In the genomic region with DNA sequence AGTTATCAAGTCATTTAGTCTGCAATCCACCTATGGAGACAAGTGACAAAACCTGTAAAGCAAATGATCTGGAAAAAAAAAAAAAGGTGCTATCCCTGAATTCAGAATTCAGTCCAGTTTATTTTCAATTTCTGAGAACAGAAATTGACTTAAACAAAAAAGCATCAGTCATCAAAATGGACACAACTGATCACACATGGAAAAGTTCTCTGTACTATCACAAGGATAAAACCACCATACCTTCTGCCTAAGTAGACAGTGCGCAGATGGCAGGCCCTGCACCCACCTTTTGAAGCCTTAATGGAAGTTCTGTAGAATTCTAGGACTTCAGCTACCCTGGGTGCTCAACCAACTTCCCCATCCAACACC, we compare ENCODE assay signal across 10 cellular contexts. TPM values are rescaled to one million over a fixed set of nuclear protein-coding genes. Genes with fewer than 3 reads are reported as not detected.
DNase-seq lines count a peak whose midpoint lies in the region; ATAC-seq, FAIRE-seq and TF ChIP-seq lines count a peak whose summit lies in the region.
"Had no signal": no experiment of that assay in that cellular context is flagged by ENCODE, and none has a peak within 500 bp of the region (broad histone marks: within the 10 kb centered on the region; RNA-seq: fewer than 3 reads in every experiment).

No MANE protein-coding gene starts in this region.

- H3K4me3 Mint-ChIP-seq in Caco-2 (ENCODE audit: unreplicated experiment) (peak overlapping the region; percentile 77), brain (peak overlapping the region; percentile 92 to 95 (median 94)), nephron progenitor cell (peak overlapping the region; percentile 92)

- H3K36me3 Mint-ChIP-seq in Caco-2 (ENCODE audit: insufficient read depth, unreplicated experiment) (peaks cover 87% of the 10 kb centered on the region), brain (peaks cover 69% of the 10 kb centered on the region), nephron progenitor cell (ENCODE audit: low read depth) (peaks cover 51% of the 10 kb centered on the region)

- H3K4me2 ChIP-seq in KMS-11: peak overlapping the region; percentile 100

- H3K27me3 ChIP-seq in Caco-2 (replicated peaks; ENCODE audit: control insufficient read depth, insufficient read depth, low read length) (no peaks in the 10 kb centered on the region), KMS-11 (ENCODE audit: insufficient read depth, low read depth) (no peaks in the 10 kb centered on the region)

- intact Hi-C loops in Caco-2 (cut with micrococcal nuclease; ENCODE audit: unreplicated experiment) (no loop called here), kidney (cut with DNase I) (no loop called here), lower leg skin (cut with DNase I; ENCODE audit: low total_unique reads) (no loop called here)

- peaks cover 8% of the 10 kb centered on the region for H3K4me1 Mint-ChIP-seq in Caco-2 (ENCODE audit: low read depth, unreplicated experiment)
- peaks cover 43% of the 10 kb centered on the region for H3K4me1 Mint-ChIP-seq in brain
- H3K4me1 Mint-ChIP-seq in nephron progenitor cell: peaks cover 38% of the 10 kb centered on the region

- H3K9me3 ChIP-seq in Caco-2: no peaks in the 10 kb centered on the region
- H3K9me3 ChIP-seq in kidney (ENCODE audit: control insufficient read depth in 1 of 2, low read length in 2 of 2): no peaks in the 10 kb centered on the region

- no peak for FAIRE-seq in kidney (lab: Jason Lieb, UNC)
- FAIRE-seq: colon had no signal

- H2AFZ ChIP-seq in KMS-11 (ENCODE audit: low read depth): no peak overlapping the region

- H3K9ac ChIP-seq in KMS-11 (no peak overlapping the region; the same call in 1 of the 2 replicates), kidney (ENCODE audit: low read length in 2 of 2) (no peak overlapping the region)

- DNase-seq in Caco-2 (no peak), nephron progenitor cell (no peak), kidney (no peak), NCI-H1048 (lab: John Stamatoyannopoulos, UW) (no peak), lower leg skin (ENCODE audit: low spot score in 2 of 2) (no peak)
- DNase-seq: NCI-H446 had no signal

- CTCF ChIA-PET in Caco-2 (lab: Charles Lee): no interaction called here

- ATAC-seq in HG02852 (IDR thresholded peaks at IDR 0.05; ENCODE audit: unreplicated experiment): no peak

- WGBS in lower leg skin, 2 donors: 95 to 100% methylated on average over 1 of the region's 1 CpG

- H3K4me3 ChIP-seq in Caco-2 (ENCODE audit: low read depth, low read length): no peak overlapping the region
- H3K4me3 ChIP-seq in KMS-11 (IDR thresholded peaks at IDR 0.05; ENCODE audit: insufficient read depth, low read depth, low read length): peak overlapping the region; percentile 25
- no peak overlapping the region for H3K4me3 ChIP-seq in kidney (ENCODE audit: low read length in 2 of 2)
- H3K4me3 ChIP-seq in lower leg skin (ENCODE audit: low read depth, poor library complexity, severe bottlenecking): no peak overlapping the region

- peaks cover 83% of the 10 kb centered on the region for H3K79me2 ChIP-seq in KMS-11 (ENCODE audit: insufficient read depth, low read depth)

- POLR2A ChIA-PET in Caco-2 (lab: Charles Lee): interaction anchor here (0.5 to 0.6 kb wide), 3 partner anchors 19 to 165 kb away, joined by 3 to 7 read pairs (median 7); partner anchors contain the start of gene PPIE

- no peaks in the 10 kb centered on the region for H3K27me3 Mint-ChIP-seq in Caco-2 (ENCODE audit: insufficient read depth, unreplicated experiment)
- peaks cover 4% of the 10 kb centered on the region for H3K27me3 Mint-ChIP-seq in brain
- H3K27me3 Mint-ChIP-seq in nephron progenitor cell (ENCODE audit: low read depth, poor library complexity): peaks cover 6% of the 10 kb centered on the region

- H3K27ac Mint-ChIP-seq in Caco-2 (ENCODE audit: unreplicated experiment) (no peak overlapping the region), brain (peak overlapping the region in 2 of 5 experiments; percentile 44 to 94), nephron progenitor cell (no peak overlapping the region)

- H4K20me1 ChIP-seq in KMS-11 (ENCODE audit: insufficient read depth): peaks cover 39% of the 10 kb centered on the region

- TF ChIP-seq CTCF in Caco-2 (IDR thresholded peaks at IDR 0.05; ENCODE audit: insufficient read depth in 1 of 2, low read depth in 1 of 2, low read length in 1 of 2, severe bottlenecking in 1 of 2, unreplicated experiment in 1 of 2) (no peak), KMS-11 (conservative IDR thresholded peaks at IDR 0.05; ENCODE audit: low read depth, low read length) (no peak), brain (conservative IDR thresholded peaks at IDR 0.05) (no peak), nephron progenitor cell (IDR thresholded peaks at IDR 0.05) (no peak), kidney (IDR thresholded peaks at IDR 0.05; ENCODE audit: borderline replicate concordance, extremely low read depth, insufficient read depth) (no peak), lower leg skin (IDR thresholded peaks at IDR 0.05) (no peak)

- BruUV-seq in Caco-2 (replicated peaks; lab: Mats Ljungman, UMichigan): no TSS peak

- H3K36me3 ChIP-seq in Caco-2 (ENCODE audit: control insufficient read depth, insufficient read depth, low read length): peaks cover 6% of the 10 kb centered on the region
- H3K36me3 ChIP-seq in KMS-11 (ENCODE audit: insufficient read depth): peaks cover 38% of the 10 kb centered on the region
- peaks cover 44 to 45% of the 10 kb centered on the region in 2 donors for H3K36me3 ChIP-seq in kidney (ENCODE audit: control insufficient read depth in 1 of 2, insufficient read depth in 2 of 2, low read length in 2 of 2)

- H3K27ac ChIP-seq in KMS-11 (peak overlapping the region; percentile 11; the same call in 1 of the 2 replicates), kidney (ENCODE audit: low read depth in 2 of 2, low read length in 2 of 2) (no peak overlapping the region)

- H3K9me3 Mint-ChIP-seq in Caco-2 (ENCODE audit: unreplicated experiment) (no peaks in the 10 kb centered on the region), brain (no peaks in the 10 kb centered on the region), nephron progenitor cell (no peaks in the 10 kb centered on the region)

- no peak for TF ChIP-seq POLR2A in lower leg skin (IDR thresholded peaks at IDR 0.05)

- H3K4me1 ChIP-seq in Caco-2: peaks cover 4% of the 10 kb centered on the region
- H3K4me1 ChIP-seq in KMS-11 (ENCODE audit: low read depth, poor library complexity, severe bottlenecking): peaks cover 64% of the 10 kb centered on the region
- H3K4me1 ChIP-seq in kidney (ENCODE audit: control insufficient read depth in 1 of 2, insufficient read depth in 1 of 2, low read depth in 1 of 2, low read length in 2 of 2): peaks cover 20 to 22% of the 10 kb centered on the region in 2 donors

RNA-seq across cellular contexts. Expression of gene PABPC4, which starts 3.5 kb away (rescaled TPM):
- total RNA-seq in Caco-2 (2022): 242 and 245 TPM in 2 replicates
- polyA plus RNA-seq in brain (ENCODE audit: insufficient read depth, low read depth, low replicate concordance): 71.3 TPM
- total RNA-seq in kidney: 168 TPM
- polyA plus RNA-seq in kidney (ENCODE audit: insufficient read depth, low read depth, low replicate concordance): 60.5 TPM
- 100 to 1,000 TPM in 2 of 4 donors, 10 to 100 TPM in 2; 76.8 to 105 (median 91.0) TPM for total RNA-seq in lower leg skin
